Comparison of ENCODE assay signal across 12 cellular contexts in genomic region chr1:21924503-21925005, GRCh38. TPM values are rescaled to one million over a fixed set of nuclear protein-coding genes. Genes with fewer than 3 reads are reported as not detected.
DNase-seq lines count a peak whose midpoint lies in the region; ATAC-seq, FAIRE-seq and TF ChIP-seq lines count a peak whose summit lies in the region.
"Had no signal": no experiment of that assay in that cellular context is flagged by ENCODE, and none has a peak within 500 bp of the region (broad histone marks: within the 10 kb centered on the region; RNA-seq: fewer than 3 reads in every experiment).

No MANE protein-coding gene starts in this region.

- POLR2A ChIA-PET in endothelial cell of umbilical vein (lab: Charles Lee), result interaction anchor here (0.7 to 2.2 kb wide), 11 partner anchors 8 to 37 kb away, joined by 3 to 8 read pairs (median 4); no protein-coding TSS in a partner anchor

- H3K79me1 ChIP-seq in H9 (ENCODE audit: insufficient read depth, low read depth, low read length, poor library complexity, severe bottlenecking), result peaks cover 7% of the 10 kb centered on the region

- H3K4me3 ChIP-seq in endothelial cell of umbilical vein (replicated peaks in 1 of 3; ENCODE audit: insufficient read depth in 1 of 3, low read depth in 1 of 3, low read length in 3 of 3) (no peak overlapping the region), muscle layer of colon (ENCODE audit: low read depth in 1 of 2, low read length in 2 of 2) (peak overlapping the region in 1 of 2 donors; percentile 12), aorta (ENCODE audit: low read length in 2 of 2) (no peak overlapping the region)

- H3K36me3 ChIP-seq in endothelial cell of umbilical vein (ENCODE audit: control insufficient read depth in 2 of 2, extremely low read depth in 1 of 2, insufficient read depth in 2 of 2, low read length in 2 of 2) (peaks cover 14 to 26% of the 10 kb centered on the region in 2 experiments), muscle layer of colon (ENCODE audit: insufficient read depth, low read length) (peaks cover 8% of the 10 kb centered on the region), aorta (ENCODE audit: control insufficient read depth in 1 of 2, insufficient read depth in 2 of 2, low read length in 1 of 2) (peaks cover 0 to 2% of the 10 kb centered on the region in 2 donors)

- H3K4me1 ChIP-seq in endothelial cell of umbilical vein (ENCODE audit: control insufficient read depth, extremely low read depth, insufficient read depth, low read length), result peaks cover 92% of the 10 kb centered on the region
- H3K4me1 ChIP-seq in muscle layer of colon (ENCODE audit: insufficient read depth, low read length), result peaks cover 92% of the 10 kb centered on the region
- peaks cover 9 to 11% of the 10 kb centered on the region in 2 donors for H3K4me1 ChIP-seq in aorta (ENCODE audit: control insufficient read depth in 1 of 2, insufficient read depth in 2 of 2, low read length in 2 of 2)
- H3K4me1 ChIP-seq in H9 (ENCODE audit: insufficient read depth, low read length), result peaks cover 6% of the 10 kb centered on the region; the same call in 1 of the 2 replicates

- H2AK5ac ChIP-seq in H9 (ENCODE audit: insufficient read length, low read length), result no peak overlapping the region

- no peak overlapping the region for H3K56ac ChIP-seq in H9 (ENCODE audit: insufficient read length, low read depth, low read length)

- DNase-seq in Right ventricle myocardium inferior (ENCODE audit: missing footprints) (peak; percentile 60), Right ventricle myocardium superior (no peak), endothelial cell of umbilical vein (ENCODE audit: low read depth, low spot score) (peak; percentile 99), aorta (no peak), GM12892 (ENCODE audit: insufficient read length) (no peak), H9 (no peak)
- DNase-seq: activated T-cell treated with anti-CD3 and anti-CD28 coated beads, Interleukin-2, amount 50 U/mL, for 24 hours; NCI-H748 treated with DMSO at 0.1 percent for 48 hours; occipital lobe had no signal

- H3K27me3 Mint-ChIP-seq in H9 (ENCODE audit: low read depth), result no peaks in the 10 kb centered on the region
- H3K27me3 Mint-ChIP-seq: activated T-cell treated with anti-CD3 and anti-CD28 coated beads, Interleukin-2, amount 50 U/mL, for 24 hours had no signal

- no peak overlapping the region for H2BK15ac ChIP-seq in H9 (ENCODE audit: low read depth, low read length)

- H2BK12ac ChIP-seq in H9 (ENCODE audit: insufficient read length, low read depth, low read length), result no peak overlapping the region

- intact Hi-C loops in Right ventricle myocardium inferior (cut with DNase I) (loop anchor here (2.0 kb wide), 1 partner anchor 14 kb away; no protein-coding TSS in a partner anchor), Right ventricle myocardium superior (cut with DNase I) (no loop called here), endothelial cell of umbilical vein (cut with micrococcal nuclease) (loop anchor here (1.0 to 5.0 kb wide), 4 partner anchors 8 to 493 kb away; no protein-coding TSS in a partner anchor), aorta (cut with DNase I) (no loop called here)

- H2AFZ ChIP-seq in endothelial cell of umbilical vein (ENCODE audit: low read depth, low read length) (no peak overlapping the region), H9 (ENCODE audit: low read length) (no peak overlapping the region)

- dilution Hi-C loops in endothelial cell of umbilical vein (cut with MboI; ENCODE audit: extremely low pct_ligation_motif_present, low sequenced_read_pairs), result no loop called here

- no peaks in the 10 kb centered on the region for H4K20me1 ChIP-seq in endothelial cell of umbilical vein (replicated peaks; ENCODE audit: control insufficient read depth, extremely low read depth, insufficient read depth, low read length)
- no peaks in the 10 kb centered on the region for H4K20me1 ChIP-seq in H9 (ENCODE audit: control insufficient read depth, insufficient read depth, insufficient read length)

- no TSS peak for BruUV-seq in endothelial cell of umbilical vein (replicated peaks; lab: Mats Ljungman, UMichigan)

- H2BK120ac ChIP-seq in H9 (ENCODE audit: low read depth, low read length, poor library complexity, severe bottlenecking), result no peak overlapping the region

- TF ChIP-seq CTCF in endothelial cell of umbilical vein (IDR thresholded peaks at IDR 0.05; ENCODE audit: extremely low read depth in 1 of 2, insufficient read depth in 1 of 2, low read depth in 1 of 2, low read length in 2 of 2), result no peak
- no peak for TF ChIP-seq CTCF in H9 (conservative IDR thresholded peaks at IDR 0.05)

- no peaks in the 10 kb centered on the region for H3K9me3 ChIP-seq in endothelial cell of umbilical vein (replicated peaks; ENCODE audit: control insufficient read depth, insufficient read depth, low read length)
- H3K9me3 ChIP-seq in muscle layer of colon (ENCODE audit: low read length), result no peaks in the 10 kb centered on the region
- no peaks in the 10 kb centered on the region for H3K9me3 ChIP-seq in aorta (ENCODE audit: control insufficient read depth, low read length)
- H3K9me3 ChIP-seq in H9 (ENCODE audit: control insufficient read depth, low read depth, low read length), result no peaks in the 10 kb centered on the region

- H3K36me3 Mint-ChIP-seq in H9 (ENCODE audit: insufficient read depth in 1 of 3, low read depth in 3 of 3), result peaks cover 1 to 8% (median 2%) of the 10 kb centered on the region in 3 experiments; a peak in 6 of 7 replicates

- H4K91ac ChIP-seq in H9 (ENCODE audit: insufficient read length, low read depth, low read length), result no peak overlapping the region

- FAIRE-seq in endothelial cell of umbilical vein (lab: Jason Lieb, UNC), result peak; percentile 100
- FAIRE-seq in GM12892 (lab: Jason Lieb, UNC), result no peak

- 32 to 36% methylated on average over 5 of the region's 5 CpGs for WGBS in aorta, 2 donors
- WGBS in H9 (ENCODE audit: extremely low coverage, insufficient read length, low lambda C conversion rate), result no CpG with 5 or more reads among the region's 5 CpGs

- no peak overlapping the region for H2BK5ac ChIP-seq in H9 (ENCODE audit: insufficient read length, low read length)

- no peaks in the 10 kb centered on the region for H3K9me3 Mint-ChIP-seq in H9
- H3K9me3 Mint-ChIP-seq: activated T-cell treated with anti-CD3 and anti-CD28 coated beads, Interleukin-2, amount 50 U/mL, for 24 hours had no signal

- H3K27ac Mint-ChIP-seq in H9, result no peak overlapping the region
- H3K27ac Mint-ChIP-seq: activated T-cell treated with anti-CD3 and anti-CD28 coated beads, Interleukin-2, amount 50 U/mL, for 24 hours had no signal

- ATAC-seq in Right ventricle myocardium inferior, result no peak
- ATAC-seq in Right ventricle myocardium superior (ENCODE audit: poor library complexity), result no peak
- ATAC-seq in aorta (ENCODE audit: low FRiP score), result no peak
- ATAC-seq in activated CD4-positive, CD25-positive, alpha-beta regulatory T cell treated with anti-CD3 and anti-CD28 coated beads, Interleukin-2, amount 50 U/mL, for 24 hours, result no peak

- no peak overlapping the region for H4K8ac ChIP-seq in H9 (replicated peaks; ENCODE audit: insufficient read length, low read depth, low read length)

- peaks cover 36 to 50% of the 10 kb centered on the region in 2 experiments for H3K4me1 Mint-ChIP-seq in H9

- no peaks in the 10 kb centered on the region for H3K9me1 ChIP-seq in endothelial cell of umbilical vein (replicated peaks; ENCODE audit: control insufficient read depth, extremely low read depth, insufficient read depth, low read length)

- no peak overlapping the region for H3K14ac ChIP-seq in H9 (ENCODE audit: insufficient read depth, low read length)

- H3K4me3 Mint-ChIP-seq in H9, result no peak overlapping the region
- H3K4me3 Mint-ChIP-seq: activated T-cell treated with anti-CD3 and anti-CD28 coated beads, Interleukin-2, amount 50 U/mL, for 24 hours had no signal

- peak overlapping the region; percentile 79 for H3K27ac ChIP-seq in endothelial cell of umbilical vein (ENCODE audit: insufficient read depth, low read depth, low read length)
- peak overlapping the region; percentile 56 for H3K27ac ChIP-seq in muscle layer of colon (ENCODE audit: low read depth, low read length)
- H3K27ac ChIP-seq in aorta (ENCODE audit: low read depth in 1 of 2, low read length in 2 of 2), result peak overlapping the region; percentile 97 to 99
- H3K27ac ChIP-seq in H9 (ENCODE audit: insufficient read length, low read depth, low read length), result no peak overlapping the region

- no peaks in the 10 kb centered on the region for H3K23me2 ChIP-seq in H9 (ENCODE audit: insufficient read length, low read depth, low read length, poor library complexity, severe bottlenecking)

- peak overlapping the region; percentile 42 for H3K4me2 ChIP-seq in endothelial cell of umbilical vein (ENCODE audit: insufficient read depth, low read length)
- H3K4me2 ChIP-seq in H9 (ENCODE audit: insufficient read depth, insufficient read length, low read length), result no peak overlapping the region

- no peak overlapping the region for H3K23ac ChIP-seq in H9 (ENCODE audit: insufficient read length, low read depth, low read length)

- no peak overlapping the region for H3K18ac ChIP-seq in H9 (ENCODE audit: insufficient read length, low read depth, low read length)

- peak overlapping the region; percentile 61 for H3K9ac ChIP-seq in endothelial cell of umbilical vein (replicated peaks; ENCODE audit: extremely low read depth, insufficient read depth, low read length)
- peak overlapping the region; percentile 29 for H3K9ac ChIP-seq in muscle layer of colon (ENCODE audit: low read length)
- H3K9ac ChIP-seq in H9 (ENCODE audit: extremely low read depth, insufficient read length, low read length), result no peak overlapping the region

- H2BK20ac ChIP-seq in H9 (ENCODE audit: low read depth, low read length, poor library complexity, severe bottlenecking), result no peak overlapping the region

- TF ChIP-seq POLR2A in endothelial cell of umbilical vein (IDR thresholded peaks at IDR 0.05; ENCODE audit: low read depth, low read length) (peak; percentile 84), GM12892 (IDR thresholded peaks at IDR 0.05; ENCODE audit: low read depth, low read length) (no peak)

- CTCF ChIA-PET in endothelial cell of umbilical vein (lab: Charles Lee), result interaction anchor here (0.9 to 3.3 kb wide), 12 partner anchors 9 to 492 kb away, joined by 3 to 16 read pairs (median 4); partner anchors contain the start of gene HSPG2

- H3T11ph ChIP-seq in H9 (ENCODE audit: low read length), result no peak overlapping the region

- H3K27me3 ChIP-seq in endothelial cell of umbilical vein (ENCODE audit: control insufficient read depth in 2 of 2, insufficient read depth in 2 of 2, low read length in 2 of 2) (no peaks in the 10 kb centered on the region), muscle layer of colon (ENCODE audit: control insufficient read depth in 1 of 2, insufficient read depth in 2 of 2, low read length in 2 of 2) (no peaks in the 10 kb centered on the region), aorta (ENCODE audit: control insufficient read depth in 1 of 2, insufficient read depth in 2 of 2, low read length in 1 of 2) (no peaks in the 10 kb centered on the region), H9 (ENCODE audit: insufficient read depth, low read length) (no peaks in the 10 kb centered on the region)

- H3K79me2 ChIP-seq in endothelial cell of umbilical vein (ENCODE audit: control insufficient read depth, insufficient read depth, low read length) (peaks cover 93% of the 10 kb centered on the region), H9 (ENCODE audit: insufficient read depth, low read length) (peaks cover 2% of the 10 kb centered on the region; the same call in 1 of the 2 replicates)

- H3K4ac ChIP-seq in H9 (ENCODE audit: low read depth, low read length), result no peak overlapping the region

- H4K5ac ChIP-seq in H9 (ENCODE audit: insufficient read length, low read depth, low read length), result no peak overlapping the region

RNA-seq across cellular contexts. Expression of gene HSPG2, which starts 12.6 kb away (rescaled TPM):
- total RNA-seq in Right ventricle myocardium inferior, result 269 TPM
- total RNA-seq in Right ventricle myocardium superior, result 263 TPM
- total RNA-seq in endothelial cell of umbilical vein, result 3,499 and 3,960 TPM in 2 replicates
- polyA plus RNA-seq in endothelial cell of umbilical vein, result 734 and 849 TPM in 2 replicates
- 751 and 1,165 TPM in 2 replicates for polyA plus RNA-seq in endothelial cell of umbilical vein (2011; cell fraction: cytosol; rRNA removed)
- 1,616 and 1,967 TPM in 2 replicates for polyA plus RNA-seq in endothelial cell of umbilical vein (2011; cell fraction: nucleus; rRNA removed)
- polyA plus RNA-seq in endothelial cell of umbilical vein (2012), result 1,500 and 2,412 TPM in 2 replicates
- polyA minus RNA-seq in endothelial cell of umbilical vein, result 1,494 and 1,598 TPM in 2 replicates
- polyA minus RNA-seq in endothelial cell of umbilical vein (2011; cell fraction: cytosol; rRNA and poly(A)+ RNA removed), result 16.5 TPM
- polyA minus RNA-seq in endothelial cell of umbilical vein (2011; cell fraction: nucleus; rRNA and poly(A)+ RNA removed), result 1,216 and 2,140 TPM in 2 replicates
- total RNA-seq in aorta, result 1,000 to 10,000 TPM in 1 of 2 donors, 100 to 1,000 TPM in 1; 868 to 1,205 TPM
- 100 to 1,000 TPM in 1 of 2 donors, 10 to 100 TPM in 1; 49.1 to 268 TPM for polyA plus RNA-seq in aorta
- polyA plus RNA-seq in GM12892 (2012; ENCODE audit: missing spikeins), result 3.2 TPM
- total RNA-seq in H9 (2021), result 80.8 and 90.0 TPM in 2 replicates

RNA-seq across cellular contexts. Expression of gene CELA3B, which starts 52.3 kb away (rescaled TPM):
- total RNA-seq in Right ventricle myocardium inferior (not detected), Right ventricle myocardium superior (not detected), endothelial cell of umbilical vein (0.48 TPM in 1 of 2 replicates, not detected in the other), aorta (1 to 10 TPM; 1.0 to 1.8 TPM), H9 (2021) (not detected in 2 replicates)
- polyA plus RNA-seq in endothelial cell of umbilical vein (0.30 and 0.32 TPM in 2 replicates), aorta (1 to 10 TPM; 2.5 to 7.5 TPM)
- polyA plus RNA-seq in endothelial cell of umbilical vein (2011; cell fraction: cytosol; rRNA removed), result 0.10 and 0.20 TPM in 2 replicates
- 0.25 and 0.29 TPM in 2 replicates for polyA plus RNA-seq in endothelial cell of umbilical vein (2011; cell fraction: nucleus; rRNA removed)
- polyA plus RNA-seq in endothelial cell of umbilical vein (2012), result not detected in 2 replicates
- 0.39 TPM in 1 of 2 replicates, not detected in the other for polyA minus RNA-seq in endothelial cell of umbilical vein
- not detected for polyA minus RNA-seq in endothelial cell of umbilical vein (2011; cell fraction: cytosol; rRNA and poly(A)+ RNA removed)
- polyA minus RNA-seq in endothelial cell of umbilical vein (2011; cell fraction: nucleus; rRNA and poly(A)+ RNA removed), result 1.5 TPM in 1 of 2 replicates, not detected in the other
- polyA plus RNA-seq in GM12892 (2012; ENCODE audit: missing spikeins), result not detected
- total RNA-seq: A673, occipital lobe had no signal

Comparison
In these comparisons a context has a peak if more than half of its experiments do, and no peak if none do; other contexts are left out.
1. DNase-seq: peak in Right ventricle myocardium inferior (single experiment) and endothelial cell of umbilical vein (single experiment); none in Right ventricle myocardium superior (single experiment), aorta (0 of 2), GM12892 (single experiment) and H9 (single experiment).
2. intact Hi-C loops: an anchor here in Right ventricle myocardium inferior (2.0 kb wide) and endothelial cell of umbilical vein (1.0 to 5.0 kb wide); none called in Right ventricle myocardium superior and aorta.